8 cellular contexts compared by ENCODE assay signal in genomic region chr10:14837756-14838581, GRCh38. TPM values are rescaled to one million over a fixed set of nuclear protein-coding genes. Genes with fewer than 3 reads are reported as not detected.
DNase-seq lines count a peak whose midpoint lies in the region; ATAC-seq, FAIRE-seq and TF ChIP-seq lines count a peak whose summit lies in the region.

Gene CDNF, minus strand, starts transcription at chr10:14838037. Its CDS starts 91 bp downstream, at chr10:14837946.
A gene with protein sequence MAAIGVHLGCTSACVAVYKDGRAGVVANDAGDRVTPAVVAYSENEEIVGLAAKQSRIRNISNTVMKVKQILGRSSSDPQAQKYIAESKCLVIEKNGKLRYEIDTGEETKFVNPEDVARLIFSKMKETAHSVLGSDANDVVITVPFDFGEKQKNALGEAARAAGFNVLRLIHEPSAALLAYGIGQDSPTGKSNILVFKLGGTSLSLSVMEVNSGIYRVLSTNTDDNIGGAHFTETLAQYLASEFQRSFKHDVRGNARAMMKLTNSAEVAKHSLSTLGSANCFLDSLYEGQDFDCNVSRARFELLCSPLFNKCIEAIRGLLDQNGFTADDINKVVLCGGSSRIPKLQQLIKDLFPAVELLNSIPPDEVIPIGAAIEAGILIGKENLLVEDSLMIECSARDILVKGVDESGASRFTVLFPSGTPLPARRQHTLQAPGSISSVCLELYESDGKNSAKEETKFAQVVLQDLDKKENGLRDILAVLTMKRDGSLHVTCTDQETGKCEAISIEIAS (plus strand): TSS chr10:14838306. CDS start chr10:14838403, 97 bp downstream.
A gene with protein sequence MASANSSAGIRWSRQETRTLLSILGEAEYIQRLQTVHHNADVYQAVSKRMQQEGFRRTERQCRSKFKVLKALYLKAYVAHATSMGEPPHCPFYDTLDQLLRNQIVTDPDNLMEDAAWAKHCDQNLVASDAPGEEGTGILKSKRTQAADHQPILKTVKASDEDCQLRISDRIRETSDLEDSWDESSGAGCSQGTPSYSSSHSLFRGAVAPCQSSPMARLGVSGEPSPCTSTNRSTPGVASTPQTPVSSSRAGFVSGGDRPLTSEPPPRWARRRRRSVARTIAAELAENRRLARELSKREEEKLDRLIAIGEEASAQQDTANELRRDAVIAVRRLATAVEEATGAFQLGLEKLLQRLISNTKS (plus strand): TSS chr10:14838306. CDS start chr10:14842285, 3,979 bp downstream.

- ATAC-seq in HG02840 (IDR thresholded peaks at IDR 0.05; ENCODE audit: low FRiP score, unreplicated experiment) (peak; percentile 96), T-cell (replicated peaks in 1 of 4) (peak; percentile 93 to 96 (median 95))

- peak; percentile 99 for FAIRE-seq in GM12891 (lab: Jason Lieb, UNC)

- intact Hi-C loops in transverse colon (cut with DNase I; ENCODE audit: low total_unique reads): no loop called here

- peak within 1 kb of the TSS; percentile 84 for H3K9ac ChIP-seq in parathyroid adenoma

- H3K9me3 ChIP-seq in cardiac muscle cell (ENCODE audit: low read depth) (no peaks in the 10 kb centered on the region), parathyroid adenoma (ENCODE audit: control insufficient read depth, low read length) (no peaks in the 10 kb centered on the region), transverse colon (no peaks in the 10 kb centered on the region)

- H3K27me3 ChIP-seq in cardiac muscle cell (no peaks in the 10 kb centered on the region), parathyroid adenoma (ENCODE audit: control insufficient read depth, insufficient read depth, low read length) (no peaks in the 10 kb centered on the region), transverse colon (no peaks in the 10 kb centered on the region)

- peak within 1 kb of the TSS; percentile 96 for H2AFZ ChIP-seq in parathyroid adenoma

- peaks cover 27 to 35% (median 33%) of the 10 kb centered on the region in 3 donors for H3K4me1 Mint-ChIP-seq in T-cell

- no peak for TF ChIP-seq CTCF in cardiac muscle cell (IDR thresholded peaks at IDR 0.05; ENCODE audit: low read depth, low read length)
- no peak for TF ChIP-seq CTCF in parathyroid adenoma (IDR thresholded peaks at IDR 0.05)
- peak in 2 of 5 experiments; percentile 12 to 34 for TF ChIP-seq CTCF in transverse colon (IDR thresholded peaks at IDR 0.05)

- 0% methylated on average over 71 to 72 of the region's 72 CpGs for WGBS in adipose tissue, 3 donors
- WGBS in transverse colon (ENCODE audit: low coverage in 1 of 2), 2 donors: 0% methylated on average over 21 to 56 of the region's 72 CpGs

- H3K4me3 Mint-ChIP-seq in T-cell: peak within 1 kb of the TSS; percentile 88 to 97 (median 92)

- H3K27ac Mint-ChIP-seq in T-cell: peak within 1 kb of the TSS; percentile 95 to 96

- no peaks in the 10 kb centered on the region for H3K27me3 Mint-ChIP-seq in T-cell

- peak within 1 kb of the TSS; percentile 86 for H3K4me2 ChIP-seq in parathyroid adenoma (ENCODE audit: low read length)

- DNase-seq in GM12891 (ENCODE audit: insufficient read length, low spot score) (peak; percentile 88), NCI-H1436 treated with DMSO at 0.1 percent for 48 hours (lab: John Stamatoyannopoulos, UW) (peak; percentile 91), T-cell (peak; percentile 97 to 99 (median 99)), cardiac muscle cell (ENCODE audit: low read depth in 1 of 2, low spot score in 1 of 2) (peak; percentile 100), transverse colon (peak; percentile 100)

- H3K27ac ChIP-seq in adipose tissue (ENCODE audit: low read depth, low read length) (peak within 1 kb of the TSS; percentile 82), cardiac muscle cell (peak within 1 kb of the TSS; percentile 98), parathyroid adenoma (peak within 1 kb of the TSS; percentile 96), transverse colon (peak within 1 kb of the TSS; percentile 95 to 98 (median 96))

- CTCF ChIA-PET in T-cell (lab: Charles Lee): interaction anchor here (0.5 to 2.2 kb wide), 22 partner anchors 9 to 1536 kb away, joined by 3 to 13 read pairs (median 4); partner anchors contain the start of gene SUV39H2 (in 1 of the 2)

- in situ Hi-C loops in transverse colon (cut with MboI; ENCODE audit: low pct_ligation_motif_present in 1 of 4, low pct_unique_long_range_greater_than_20kb in 1 of 4, low sequenced_read_pairs in 3 of 4): loop anchor here in 1 of 4 donors (25.0 kb wide), 1 partner anchor 124 kb away; the partner anchor contains the start of genes DCLRE1C and MEIG1

- no peaks in the 10 kb centered on the region for H3K9me3 Mint-ChIP-seq in T-cell

- H3K79me2 ChIP-seq in parathyroid adenoma: peaks cover 13% of the 10 kb centered on the region

- H3K4me3 ChIP-seq in cardiac muscle cell (peak within 1 kb of the TSS; percentile 92), parathyroid adenoma (ENCODE audit: low read depth, low read length) (peak within 1 kb of the TSS; percentile 72), transverse colon (peak within 1 kb of the TSS; percentile 81 to 98 (median 93))

- TF ChIP-seq EP300 in transverse colon (IDR thresholded peaks at IDR 0.05; ENCODE audit: low read depth): no peak

- POLR2A ChIA-PET in T-cell (lab: Charles Lee): interaction anchor here (0.5 to 2.2 kb wide), 27 partner anchors 9 to 906 kb away, joined by 3 to 14 read pairs (median 4); partner anchors contain the start of genes MEIG1 (in 1 of the 2), RPP38 (in 1 of the 2) and SUV39H2 (in 1 of the 2)

- TF ChIP-seq POLR2A in GM12891 (IDR thresholded peaks at IDR 0.05; ENCODE audit: low read depth, low read length) (peak; percentile 92), transverse colon (IDR thresholded peaks at IDR 0.05) (peak; percentile 92)

- H3K36me3 ChIP-seq in cardiac muscle cell: peaks cover 21% of the 10 kb centered on the region
- no peaks in the 10 kb centered on the region for H3K36me3 ChIP-seq in parathyroid adenoma (ENCODE audit: control insufficient read depth, insufficient read depth, low read length)
- H3K36me3 ChIP-seq in transverse colon: peaks cover 0 to 14% (median 4%) of the 10 kb centered on the region in 4 donors

- H3K36me3 Mint-ChIP-seq in T-cell: peaks cover 22% of the 10 kb centered on the region

- H3K4me1 ChIP-seq in cardiac muscle cell (ENCODE audit: low read depth): peaks cover 10% of the 10 kb centered on the region
- H3K4me1 ChIP-seq in parathyroid adenoma: peaks cover 15% of the 10 kb centered on the region
- peaks cover 0 to 34% (median 21%) of the 10 kb centered on the region in 4 donors for H3K4me1 ChIP-seq in transverse colon

TF ChIP-seq in GM12891, 5 proteins besides CTCF, POLR2A, EP300 and RAD21:
- peak; percentile 56 for TF ChIP-seq POU2F2 (IDR thresholded peaks at IDR 0.05; ENCODE audit: low read depth, low read length)
- no peak for TF ChIP-seq SPI1 (IDR thresholded peaks at IDR 0.05; ENCODE audit: low read depth, low read length)
- peak; percentile 87 for TF ChIP-seq POLR2AphosphoS5 (IDR thresholded peaks at IDR 0.05; ENCODE audit: low read depth, low read length)
- TF ChIP-seq PAX5 (IDR thresholded peaks at IDR 0.05; ENCODE audit: insufficient read depth, low read length, severe bottlenecking): no peak
- peak; percentile 86 for TF ChIP-seq TAF1 (IDR thresholded peaks at IDR 0.05; ENCODE audit: low read depth, low read length)
TF ChIP-seq in GM12891: peak in this region for 3.

RNA-seq across cellular contexts. Expression of gene CDNF, which starts in this region (rescaled TPM):
- polyA plus RNA-seq in GM12891 (2012; ENCODE audit: low read depth, missing spikeins): 1.2 TPM
- total RNA-seq in T-cell (1 to 10 TPM; 1.5 to 4.0 (median 2.5) TPM), cardiac muscle cell (0.74 and 4.1 TPM in 2 replicates), transverse colon (1 to 10 TPM in 2 of 4 donors, not detected in 2; 2.2 to 2.5 TPM)
- polyA plus RNA-seq in adipose tissue (1 to 10 TPM; 1.0 to 2.9 (median 2.1) TPM), cardiac muscle cell (1.4 and 2.9 TPM in 2 replicates)

RNA-seq across cellular contexts. Expression of the second gene that starts in this region (rescaled TPM):
- polyA plus RNA-seq in GM12891 (2012; ENCODE audit: low read depth, missing spikeins): 17.0 TPM
- total RNA-seq in T-cell (10 to 100 TPM; 13.0 to 19.5 (median 15.0) TPM), cardiac muscle cell (14.0 and 14.2 TPM in 2 replicates), transverse colon (10 to 100 TPM in 2 of 4 donors, 1 to 10 TPM in 2; 6.7 to 15.4 (median 8.7) TPM)
- polyA plus RNA-seq in adipose tissue (10 to 100 TPM in 1 of 3 donors, 1 to 10 TPM in 2; 5.3 to 11.1 (median 7.6) TPM), cardiac muscle cell (19.3 and 22.3 TPM in 2 replicates)

RNA-seq across cellular contexts. Expression of the third gene that starts in this region (rescaled TPM):
- polyA plus RNA-seq in GM12891 (2012; ENCODE audit: low read depth, missing spikeins): 12.6 TPM
- 10 to 100 TPM; 11.7 to 31.5 (median 14.9) TPM for total RNA-seq in T-cell
- polyA plus RNA-seq in adipose tissue: 1 to 10 TPM; 2.5 to 5.8 (median 4.2) TPM
- total RNA-seq in cardiac muscle cell: 16.0 and 16.7 TPM in 2 replicates
- polyA plus RNA-seq in cardiac muscle cell: 8.0 and 10.1 TPM in 2 replicates
- total RNA-seq in transverse colon: 10 to 100 TPM; 11.5 to 19.8 (median 14.0) TPM

Comparison
In these comparisons a context has a peak if more than half of its experiments do, and no peak if none do; other contexts are left out.
1. Peak in every context shown above with its lines: DNase-seq, ATAC-seq, H3K4me3 ChIP-seq and H3K27ac ChIP-seq.